Comparison of ENCODE assay signal across 14 cellular contexts in the genomic region with DNA sequence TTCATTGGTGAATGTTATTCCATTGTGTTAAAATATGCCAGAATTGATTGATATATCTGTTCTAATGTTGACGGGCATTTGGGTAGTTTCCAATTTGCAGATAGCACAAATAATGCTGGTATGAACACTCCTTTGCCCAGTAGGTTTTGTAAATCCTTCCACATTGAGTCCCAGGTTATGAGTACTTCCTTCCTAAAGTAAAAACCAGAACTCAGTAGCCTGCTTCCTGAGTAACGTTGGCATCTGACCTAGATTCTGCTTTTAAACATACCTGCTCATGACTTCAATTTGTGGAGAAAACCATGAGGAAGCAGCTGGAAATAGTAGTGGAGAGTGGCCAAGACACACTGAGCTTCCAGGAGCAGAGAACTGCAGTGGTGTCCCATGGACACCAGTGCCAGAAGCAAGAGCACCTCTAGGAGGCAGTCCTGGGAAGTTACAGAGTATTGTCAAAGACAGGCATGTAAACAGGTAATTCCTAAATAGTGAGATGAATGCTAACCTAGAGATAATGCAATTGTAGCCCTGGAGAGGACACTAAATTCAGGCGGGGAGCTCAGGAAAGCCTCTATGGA. TPM values are rescaled to one million over a fixed set of nuclear protein-coding genes. Genes with fewer than 3 reads are reported as not detected.
DNase-seq lines count a peak whose midpoint lies in the region; ATAC-seq, FAIRE-seq and TF ChIP-seq lines count a peak whose summit lies in the region.
"Had no signal": no experiment of that assay in that cellular context is flagged by ENCODE, and none has a peak within 500 bp of the region (broad histone marks: within the 10 kb centered on the region; RNA-seq: fewer than 3 reads in every experiment).

No MANE protein-coding gene starts in this region.

- H3K4me2 ChIP-seq in DND-41 (ENCODE audit: insufficient read depth, low read length) (no peak overlapping the region), mesendoderm (ENCODE audit: low read length) (no peak overlapping the region)

- no peak overlapping the region for H3K56ac ChIP-seq in mesendoderm (ENCODE audit: low read length)

- WGBS in mesendoderm (ENCODE audit: extremely low coverage, insufficient coverage, low lambda C conversion rate): no CpG with 5 or more reads among the region's 3 CpGs

- no peak overlapping the region for H2BK15ac ChIP-seq in mesendoderm (replicated peaks; ENCODE audit: low read depth)

- H3K27me3 ChIP-seq in DND-41 (ENCODE audit: insufficient read depth, low read length, poor library complexity): no peaks in the 10 kb centered on the region
- no peaks in the 10 kb centered on the region for H3K27me3 ChIP-seq in bronchial epithelial cell (ENCODE audit: control insufficient read depth, insufficient read depth, low read length)
- H3K27me3 ChIP-seq in mesendoderm (ENCODE audit: insufficient read depth, low read length, poor library complexity): no peaks in the 10 kb centered on the region
- H3K27me3 ChIP-seq: neutrophil, testis had no signal

- H3K79me2 ChIP-seq in DND-41 (ENCODE audit: insufficient read depth, low read length): no peaks in the 10 kb centered on the region
- no peaks in the 10 kb centered on the region for H3K79me2 ChIP-seq in mesendoderm (ENCODE audit: control insufficient read depth, insufficient read depth, low read length)

- no peak for ATAC-seq in DND-41 (ENCODE audit: insufficient read depth, low read depth)

- no peaks in the 10 kb centered on the region for H3K79me1 ChIP-seq in mesendoderm (ENCODE audit: low read length)

- no peak overlapping the region for H3K18ac ChIP-seq in mesendoderm (ENCODE audit: low read length)

- no peak overlapping the region for H2BK120ac ChIP-seq in mesendoderm (ENCODE audit: low read depth, low read length)

- H3K36me3 ChIP-seq in DND-41 (ENCODE audit: insufficient read depth, low read length) (no peaks in the 10 kb centered on the region), bronchial epithelial cell (ENCODE audit: control insufficient read depth, insufficient read depth, low read length) (no peaks in the 10 kb centered on the region), mesendoderm (ENCODE audit: control insufficient read depth, insufficient read depth, low read length) (no peaks in the 10 kb centered on the region)
- H3K36me3 ChIP-seq: neutrophil had no signal

- no peak overlapping the region for H3K4ac ChIP-seq in mesendoderm (ENCODE audit: low read depth, low read length)

- H3K9ac ChIP-seq in DND-41 (ENCODE audit: low read depth, low read length) (no peak overlapping the region), mesendoderm (ENCODE audit: low read length) (no peak overlapping the region)

- H4K20me1 ChIP-seq in DND-41 (ENCODE audit: insufficient read depth, low read length): no peaks in the 10 kb centered on the region

- H2AK5ac ChIP-seq in mesendoderm (ENCODE audit: low read length): no peak overlapping the region

- H3K27ac ChIP-seq in DND-41 (ENCODE audit: low read length): no peak overlapping the region
- H3K27ac ChIP-seq in mesendoderm (ENCODE audit: low read depth, low read length): no peak overlapping the region
- H3K27ac ChIP-seq: neutrophil, testis had no signal

- H3K9me3 ChIP-seq in DND-41 (ENCODE audit: insufficient read depth, low read length, severe bottlenecking): no peaks in the 10 kb centered on the region
- H3K9me3 ChIP-seq: neutrophil, testis had no signal

- H3K4me3 ChIP-seq in DND-41 (ENCODE audit: low read depth in 1 of 2, low read length in 2 of 2) (no peak overlapping the region), HFF-Myc (replicated peaks; ENCODE audit: low read depth, low read length) (no peak overlapping the region), bronchial epithelial cell (ENCODE audit: low read depth, low read length) (no peak overlapping the region), mesendoderm (ENCODE audit: low read length) (no peak overlapping the region)
- H3K4me3 ChIP-seq: lung, testis had no signal

- no peak overlapping the region for H4K8ac ChIP-seq in mesendoderm (ENCODE audit: low read depth, low read length)

- H2AFZ ChIP-seq in DND-41 (ENCODE audit: low read depth, low read length): no peak overlapping the region

- H2BK5ac ChIP-seq in mesendoderm (ENCODE audit: low read length): no peak overlapping the region

- DNase-seq in DND-41: no peak
- DNase-seq in HFF-Myc (ENCODE audit: extremely low read depth, low read depth): no peak
- DNase-seq in bronchial epithelial cell (ENCODE audit: low read depth): no peak
- peak; percentile 79 for DNase-seq in mesendoderm
- no peak for DNase-seq in SK-N-DZ (ENCODE audit: low spot score)
- no peak for DNase-seq in NCI-H1694 treated with DMSO at 0.1 percent for 48 hours (lab: John Stamatoyannopoulos, UW)
- DNase-seq in SW480 (ENCODE audit: low spot score): no peak
- DNase-seq: activated CD4-positive, alpha-beta T cell treated with anti-CD3 and anti-CD28 coated beads for 48 hours; effector memory CD4-positive, alpha-beta T cell; hippocampal formation; T-helper 1 cell; testis had no signal

- no peak for FAIRE-seq in bronchial epithelial cell (lab: Jason Lieb, UNC)

- TF ChIP-seq CTCF in DND-41 (IDR thresholded peaks at IDR 0.05; ENCODE audit: borderline replicate concordance, extremely low read depth, low read length, poor library complexity, severe bottlenecking) (peak; percentile 34), HFF-Myc (IDR thresholded peaks at IDR 0.05; ENCODE audit: low read depth, low read length, missing control alignments) (peak; percentile 12), bronchial epithelial cell (IDR thresholded peaks at IDR 0.05; ENCODE audit: insufficient read depth, low read length, severe bottlenecking) (peak; percentile 20)

- H3K4me1 ChIP-seq in DND-41 (ENCODE audit: insufficient read depth, low read length) (no peaks in the 10 kb centered on the region), mesendoderm (ENCODE audit: control insufficient read depth, low read depth, low read length) (no peaks in the 10 kb centered on the region)
- H3K4me1 ChIP-seq: testis had no signal

- H3K23ac ChIP-seq in mesendoderm (ENCODE audit: low read length): no peak overlapping the region

- no peak overlapping the region for H4K5ac ChIP-seq in mesendoderm (ENCODE audit: low read length)

RNA-seq across cellular contexts. Expression of gene RASGRF2, which starts 24.3 kb away (rescaled TPM):
- total RNA-seq in bronchial epithelial cell: 0.26 and 0.53 TPM in 2 replicates
- 12.4 TPM for polyA plus RNA-seq in mesendoderm (2013, experiment 1 of 2)
- polyA plus RNA-seq in mesendoderm (2013, experiment 2 of 2): 13.5 TPM
- polyA plus RNA-seq in SK-N-DZ (2014; cell fraction: cytosol; rRNA removed): 0.97 and 1.2 TPM in 2 replicates
- polyA plus RNA-seq in SK-N-DZ (2014; cell fraction: nucleus; rRNA removed): 1.3 and 1.4 TPM in 2 replicates
